Comparison of ENCODE assay signal across 16 cellular contexts in genomic region chr1:60169206-60169605, GRCh38.
A peak's percentile ranks its signal among the peaks of the same experiment; 100 is the strongest.
DNase-seq lines count a peak whose midpoint lies in the region; FAIRE-seq and TF ChIP-seq lines count a peak whose summit lies in the region.
"Had no signal": no experiment of that assay in that cellular context is flagged by ENCODE, and none has a peak within 500 bp of the region (broad histone marks: within the 10 kb centered on the region; RNA-seq: fewer than 3 reads in every experiment).

No MANE protein-coding gene starts in this region.

- H3K4me1 ChIP-seq in GM23248 (ENCODE audit: insufficient read depth), result peaks cover 34% of the 10 kb centered on the region
- H3K4me1 ChIP-seq: SJCRH30 had no signal

- no peaks in the 10 kb centered on the region for H3K9me2 ChIP-seq in GM23248 (ENCODE audit: insufficient read depth)

- H3K4me3 ChIP-seq in GM23248 (no peak overlapping the region), fibroblast of villous mesenchyme (ENCODE audit: low read depth, low read length) (no peak overlapping the region)
- H3K4me3 ChIP-seq: SJCRH30 had no signal

- TF ChIP-seq CTCF in fibroblast of villous mesenchyme (IDR thresholded peaks at IDR 0.05; ENCODE audit: insufficient read depth, low read depth, low read length) (no peak), D721Med (IDR thresholded peaks at IDR 0.05; ENCODE audit: insufficient read depth, missing control alignments) (no peak)

- no peaks in the 10 kb centered on the region for H4K20me1 ChIP-seq in GM23248 (ENCODE audit: insufficient read depth)

- no peak overlapping the region for H2AFZ ChIP-seq in GM23248

- in situ Hi-C loops in GM23248 (cut with MboI), result loop anchor here (25.0 kb wide), 1 partner anchor 868 kb away; no protein-coding TSS in a partner anchor

- 40 to 45% methylated on average over 2 of the region's 2 CpGs for WGBS in GM23248 (ENCODE audit: low coverage in 1 of 2, low lambda C conversion rate in 2 of 2, missing lambda C conversion rate in 2 of 2), 2 experiments

- H3K4me2 ChIP-seq in GM23248 (ENCODE audit: unreplicated experiment), result no peak overlapping the region

- no peaks in the 10 kb centered on the region for H3K9me3 ChIP-seq in GM23248 (ENCODE audit: low read depth)
- H3K9me3 ChIP-seq: SJCRH30 had no signal

- DNase-seq in GM23248 (peak; percentile 58), astrocyte of the hippocampus (ENCODE audit: low read depth, low spot score) (peak; percentile 49), fibroblast of villous mesenchyme (ENCODE audit: low read depth) (peak; percentile 14), COLO829 (ENCODE audit: low spot score) (no peak), D721Med (ENCODE audit: insufficient read length, low spot score) (no peak), NCI-H774 (lab: John Stamatoyannopoulos, UW) (no peak), NCI-H345 treated with DMSO at 0.1 percent for 48 hours (lab: John Stamatoyannopoulos, UW; ENCODE audit: unreplicated experiment) (no peak)
- DNase-seq: DMS79; H7; NCI-H1436 treated with DMSO at 0.1 percent for 48 hours; NCI-H2081 treated with DMSO at 0.1 percent for 48 hours; NCI-H526 treated with DMSO at 0.1 percent for 48 hours; NK-92 treated with Interleukin-12 subunit alpha and Interleukin-12 subunit beta, amount 100 ng/mL, for 24 hours; OCI-M1; RPMI8226; SJCRH30 had no signal

- no peaks in the 10 kb centered on the region for H3K79me2 ChIP-seq in GM23248 (ENCODE audit: insufficient read depth)

- H3K27me3 ChIP-seq in GM23248 (replicated peaks; ENCODE audit: insufficient read depth), result peaks cover 8% of the 10 kb centered on the region; the same call in 1 of the 2 replicates
- H3K27me3 ChIP-seq: SJCRH30 had no signal

- H3F3A ChIP-seq in GM23248 (ENCODE audit: insufficient read depth), result peaks cover 24% of the 10 kb centered on the region

- H3K36me3 ChIP-seq in GM23248 (ENCODE audit: low read depth), result no peaks in the 10 kb centered on the region
- H3K36me3 ChIP-seq: SJCRH30 had no signal

- no peak for FAIRE-seq in D721Med (lab: Jason Lieb, UNC)

- no peak overlapping the region for H3K9ac ChIP-seq in GM23248

- H3K27ac ChIP-seq in GM23248, result no peak overlapping the region
- H3K27ac ChIP-seq: SJCRH30 had no signal

Comparison
In these comparisons a context has a peak if more than half of its experiments do, and no peak if none do; other contexts are left out.
1. DNase-seq: peak in GM23248 (single experiment), astrocyte of the hippocampus (single experiment) and fibroblast of villous mesenchyme (single experiment); none in COLO829 (single experiment), D721Med (single experiment), NCI-H774 (single experiment) and NCI-H345 treated with DMSO at 0.1 percent for 48 hours (single experiment).